Comparison of ENCODE assay signal across 22 cellular contexts in genomic region chr12:68118096-68118755, GRCh38. TPM values are rescaled to one million over a fixed set of nuclear protein-coding genes. Genes with fewer than 3 reads are reported as not detected.
DNase-seq lines count a peak whose midpoint lies in the region; ATAC-seq and TF ChIP-seq lines count a peak whose summit lies in the region.
"Had no signal": no experiment of that assay in that cellular context is flagged by ENCODE, and none has a peak within 500 bp of the region (broad histone marks: within the 10 kb centered on the region; RNA-seq: fewer than 3 reads in every experiment).

No MANE protein-coding gene starts in this region.

- H3K4me1 ChIP-seq in H9 (ENCODE audit: insufficient read depth, low read length) (peaks cover 4% of the 10 kb centered on the region; the same call in 1 of the 2 replicates), tibial nerve (no peaks in the 10 kb centered on the region)

- TF ChIP-seq CTCF in H9 (conservative IDR thresholded peaks at IDR 0.05): no peak
- no peak for TF ChIP-seq CTCF in tibial nerve (IDR thresholded peaks at IDR 0.05)

- H3K79me2 ChIP-seq in H9 (ENCODE audit: insufficient read depth, low read length): no peaks in the 10 kb centered on the region

- H3K56ac ChIP-seq in H9 (ENCODE audit: insufficient read length, low read depth, low read length): no peak overlapping the region

- no peaks in the 10 kb centered on the region for H4K20me1 ChIP-seq in H9 (ENCODE audit: control insufficient read depth, insufficient read depth, insufficient read length)

- no peak for TF ChIP-seq POLR2A in tibial nerve (IDR thresholded peaks at IDR 0.05)

- DNase-seq in NCI-H2107 treated with DMSO at 0.1 percent for 48 hours (lab: John Stamatoyannopoulos, UW; ENCODE audit: unreplicated experiment) (peak; percentile 70), NCI-H2107 (lab: John Stamatoyannopoulos, UW) (no peak), H9 (peak; percentile 59), left kidney (ENCODE audit: low read depth, low spot score) (peak; percentile 41), tibial nerve (ENCODE audit: low spot score in 2 of 2) (no peak), left ventricle myocardium superior (no peak)
- no peak for DNase-seq in activated naive CD4-positive, alpha-beta T cell treated with anti-CD3 and anti-CD28 coated beads, Interleukin-2, amount 50 U/mL, for 72 hours (ENCODE audit: low spot score in 2 of 2)
- DNase-seq: GM23248; hypothalamus; left colon; midbrain; NCI-H1417; NCI-H82; SJCRH30; small intestine; stimulated activated CD4-positive, alpha-beta T cell treated with anti-CD3 and anti-CD28 coated beads, Interleukin-4, amount 100 ng/mL, for 1 hour; substantia nigra had no signal

- no peak overlapping the region for H2BK5ac ChIP-seq in H9 (ENCODE audit: insufficient read length, low read length)

- H4K91ac ChIP-seq in H9 (ENCODE audit: insufficient read length, low read depth, low read length): no peak overlapping the region

- no peak overlapping the region for H2AFZ ChIP-seq in H9 (ENCODE audit: low read length)
- H2AFZ ChIP-seq: GM23248 had no signal

- H3K23me2 ChIP-seq in H9 (ENCODE audit: insufficient read length, low read depth, low read length, poor library complexity, severe bottlenecking): no peaks in the 10 kb centered on the region

- no peak overlapping the region for H3K4me2 ChIP-seq in H9 (ENCODE audit: insufficient read depth, insufficient read length, low read length)

- no peak for TF ChIP-seq EP300 in tibial nerve (IDR thresholded peaks at IDR 0.05)

- no peak overlapping the region for H3K27ac Mint-ChIP-seq in H9
- peak overlapping the region; percentile 79 to 92 for H3K27ac Mint-ChIP-seq in activated naive CD4-positive, alpha-beta T cell treated with anti-CD3 and anti-CD28 coated beads, Interleukin-2, amount 50 U/mL, for 72 hours
- H3K27ac Mint-ChIP-seq: dendritic cell treated with granulocyte-macrophage colony-stimulating factor and Interleukin-4, amounts not matched to agents 40 ng/mL and 50 ng/mL, for 4 days had no signal

- H3K27me3 Mint-ChIP-seq in H9 (ENCODE audit: low read depth): no peaks in the 10 kb centered on the region; the same call in 1 of the 2 replicates
- H3K27me3 Mint-ChIP-seq: dendritic cell treated with granulocyte-macrophage colony-stimulating factor and Interleukin-4, amounts not matched to agents 40 ng/mL and 50 ng/mL, for 4 days had no signal

- no peaks in the 10 kb centered on the region for H3K9me3 Mint-ChIP-seq in H9
- H3K9me3 Mint-ChIP-seq in activated naive CD4-positive, alpha-beta T cell treated with anti-CD3 and anti-CD28 coated beads, Interleukin-2, amount 50 U/mL, for 72 hours: peaks cover 0 to 7% of the 10 kb centered on the region in 2 donors
- H3K9me3 Mint-ChIP-seq: dendritic cell treated with granulocyte-macrophage colony-stimulating factor and Interleukin-4, amounts not matched to agents 40 ng/mL and 50 ng/mL, for 4 days had no signal

- WGBS in H9 (ENCODE audit: extremely low coverage, insufficient read length, low lambda C conversion rate): no CpG with 5 or more reads among the region's 7 CpGs
- WGBS in tibial nerve, 2 donors: 69 to 71% methylated on average over 7 of the region's 7 CpGs

- H3K27me3 ChIP-seq in H9 (ENCODE audit: insufficient read depth, low read length): no peaks in the 10 kb centered on the region
- H3K27me3 ChIP-seq in tibial nerve: no peaks in the 10 kb centered on the region
- H3K27me3 ChIP-seq: SJCRH30 had no signal

- no peak overlapping the region for H3K14ac ChIP-seq in H9 (ENCODE audit: insufficient read depth, low read length)

- no peak overlapping the region for H2BK20ac ChIP-seq in H9 (ENCODE audit: low read depth, low read length, poor library complexity, severe bottlenecking)

- H3K27ac ChIP-seq in H9 (ENCODE audit: insufficient read length, low read depth, low read length) (no peak overlapping the region), tibial nerve (no peak overlapping the region)
- H3K27ac ChIP-seq: 22Rv1, GM23248, SJCRH30 had no signal

- no peak overlapping the region for H4K5ac ChIP-seq in H9 (ENCODE audit: insufficient read length, low read depth, low read length)

- no peak overlapping the region for H3T11ph ChIP-seq in H9 (ENCODE audit: low read length)

- H3K18ac ChIP-seq in H9 (ENCODE audit: insufficient read length, low read depth, low read length): no peak overlapping the region

- H3K9me3 ChIP-seq in H9 (ENCODE audit: control insufficient read depth, low read depth, low read length) (no peaks in the 10 kb centered on the region), tibial nerve (no peaks in the 10 kb centered on the region)
- H3K9me3 ChIP-seq: SJCRH30 had no signal

- H3K9ac ChIP-seq in H9 (ENCODE audit: extremely low read depth, insufficient read length, low read length): no peak overlapping the region
- H3K9ac ChIP-seq: GM23248 had no signal

- no peak for ATAC-seq in activated naive CD4-positive, alpha-beta T cell treated with anti-CD3 and anti-CD28 coated beads, Interleukin-2, amount 50 U/mL, for 72 hours
- ATAC-seq in left ventricle myocardium superior (no peak), GM19351 (IDR thresholded peaks at IDR 0.05; ENCODE audit: unreplicated experiment) (no peak)
- ATAC-seq: left colon had no signal

- H2BK15ac ChIP-seq in H9 (ENCODE audit: low read depth, low read length): no peak overlapping the region

- H4K8ac ChIP-seq in H9 (replicated peaks; ENCODE audit: insufficient read length, low read depth, low read length): no peak overlapping the region

- intact Hi-C loops in left ventricle myocardium superior (cut with micrococcal nuclease): no loop called here

- no peak overlapping the region for H2AK5ac ChIP-seq in H9 (ENCODE audit: insufficient read length, low read length)

- no peak overlapping the region for H2BK120ac ChIP-seq in H9 (ENCODE audit: low read depth, low read length, poor library complexity, severe bottlenecking)

- H3K4me3 ChIP-seq in tibial nerve: no peak overlapping the region
- H3K4me3 ChIP-seq: GM23248, SJCRH30 had no signal

- H3K4me3 Mint-ChIP-seq in H9: no peak overlapping the region; a peak in 1 of 5 replicates
- H3K4me3 Mint-ChIP-seq: dendritic cell treated with granulocyte-macrophage colony-stimulating factor and Interleukin-4, amounts not matched to agents 40 ng/mL and 50 ng/mL, for 4 days had no signal

- no peak overlapping the region for H2BK12ac ChIP-seq in H9 (ENCODE audit: insufficient read length, low read depth, low read length)

- peaks cover 10 to 11% of the 10 kb centered on the region in 2 experiments for H3K4me1 Mint-ChIP-seq in H9

- H3K36me3 ChIP-seq in tibial nerve: no peaks in the 10 kb centered on the region
- H3K36me3 ChIP-seq: SJCRH30 had no signal

- no peak overlapping the region for H3K4ac ChIP-seq in H9 (ENCODE audit: low read depth, low read length)

- no peaks in the 10 kb centered on the region; a peak in 1 of 7 replicates for H3K36me3 Mint-ChIP-seq in H9 (ENCODE audit: insufficient read depth in 1 of 3, low read depth in 3 of 3)
- peaks cover 7 to 34% of the 10 kb centered on the region in 2 donors for H3K36me3 Mint-ChIP-seq in activated naive CD4-positive, alpha-beta T cell treated with anti-CD3 and anti-CD28 coated beads, Interleukin-2, amount 50 U/mL, for 72 hours

- H3K23ac ChIP-seq in H9 (ENCODE audit: insufficient read length, low read depth, low read length): no peak overlapping the region

- H3K79me1 ChIP-seq in H9 (ENCODE audit: insufficient read depth, low read depth, low read length, poor library complexity, severe bottlenecking): no peaks in the 10 kb centered on the region

RNA-seq across cellular contexts. Expression of gene IFNG, which starts 41.3 kb away (rescaled TPM):
- total RNA-seq in H9 (2021) (not detected in 2 replicates), tibial nerve (not detected), left ventricle myocardium superior (not detected)
- 10 to 100 TPM; 53.0 to 69.4 TPM for total RNA-seq in activated naive CD4-positive, alpha-beta T cell treated with anti-CD3 and anti-CD28 coated beads, Interleukin-2, amount 50 U/mL, for 72 hours
- total RNA-seq: bronchial epithelial cell, fibroblast of villous mesenchyme, GM23248, left colon, SJCRH30 had no signal

Comparison
In these comparisons a context has a peak if more than half of its experiments do, and no peak if none do; other contexts are left out.
1. DNase-seq: peak in NCI-H2107 treated with DMSO at 0.1 percent for 48 hours (single experiment), H9 (single experiment) and left kidney (single experiment); none in NCI-H2107 (single experiment), activated naive CD4-positive, alpha-beta T cell treated with anti-CD3 and anti-CD28 coated beads, Interleukin-2, amount 50 U/mL, for 72 hours (0 of 2), tibial nerve (0 of 2) and left ventricle myocardium superior (single experiment).
2. H3K27ac Mint-ChIP-seq: peak in activated naive CD4-positive, alpha-beta T cell treated with anti-CD3 and anti-CD28 coated beads, Interleukin-2, amount 50 U/mL, for 72 hours (2 of 2); none in H9 (0 of 3).
3. RNA of gene IFNG, which starts 41.3 kb away (total RNA-seq): 53.0 to 69.4 TPM in activated naive CD4-positive, alpha-beta T cell treated with anti-CD3 and anti-CD28 coated beads, Interleukin-2, amount 50 U/mL, for 72 hours; not detected in H9, not detected in tibial nerve and not detected in left ventricle myocardium superior (single experiment); every median in the first group is over 10 times any median in the second.